Comparison of ENCODE assay signal across 9 cellular contexts in genomic region chr11:101428918-101429317, GRCh38.
DNase-seq lines count a peak whose midpoint lies in the region; ATAC-seq and TF ChIP-seq lines count a peak whose summit lies in the region.
"Had no signal": no experiment of that assay in that cellular context is flagged by ENCODE, and none has a peak within 500 bp of the region (broad histone marks: within the 10 kb centered on the region; RNA-seq: fewer than 3 reads in every experiment).

No MANE protein-coding gene starts in this region.

- H3K36me3 ChIP-seq in PC-9 (ENCODE audit: low read depth) (no peaks in the 10 kb centered on the region), tibial nerve (no peaks in the 10 kb centered on the region)
- H3K36me3 ChIP-seq: SJCRH30 had no signal

- no peak overlapping the region for H4K8ac ChIP-seq in H9 (replicated peaks; ENCODE audit: insufficient read length, low read depth, low read length)

- CTCF ChIA-PET in PC-9 (lab: Charles Lee), result no interaction called here

- no peak overlapping the region for H4K91ac ChIP-seq in H9 (ENCODE audit: insufficient read length, low read depth, low read length)

- no peak for TF ChIP-seq EP300 in tibial nerve (IDR thresholded peaks at IDR 0.05)

- H3K23ac ChIP-seq in H9 (ENCODE audit: insufficient read length, low read depth, low read length), result no peak overlapping the region

- no peak overlapping the region for H2BK12ac ChIP-seq in H9 (ENCODE audit: insufficient read length, low read depth, low read length)

- no peak overlapping the region for H3K4ac ChIP-seq in H9 (ENCODE audit: low read depth, low read length)

- no peaks in the 10 kb centered on the region for H4K20me1 ChIP-seq in H9 (ENCODE audit: control insufficient read depth, insufficient read depth, insufficient read length)
- no peaks in the 10 kb centered on the region for H4K20me1 ChIP-seq in PC-9 (ENCODE audit: insufficient read depth)

- no peaks in the 10 kb centered on the region for H3K9me2 ChIP-seq in PC-9 (ENCODE audit: insufficient read depth)

- H3K4me3 ChIP-seq in PC-9 (no peak overlapping the region), tibial nerve (no peak overlapping the region)
- H3K4me3 ChIP-seq: SJCRH30 had no signal

- H3K27ac ChIP-seq in H9 (ENCODE audit: insufficient read length, low read depth, low read length), result no peak overlapping the region
- no peak overlapping the region for H3K27ac ChIP-seq in PC-9
- H3K27ac ChIP-seq in tibial nerve, result no peak overlapping the region
- H3K27ac ChIP-seq: SJCRH30 had no signal

- H2BK5ac ChIP-seq in H9 (ENCODE audit: insufficient read length, low read length), result no peak overlapping the region

- no peak overlapping the region for H3K4me2 ChIP-seq in H9 (ENCODE audit: insufficient read depth, insufficient read length, low read length)
- no peak overlapping the region for H3K4me2 ChIP-seq in PC-9

- H2AK5ac ChIP-seq in H9 (ENCODE audit: insufficient read length, low read length), result no peak overlapping the region

- no peak overlapping the region for H3T11ph ChIP-seq in H9 (ENCODE audit: low read length)

- DNase-seq in DMS114 treated with DMSO at 0.1 percent for 48 hours (lab: John Stamatoyannopoulos, UW; ENCODE audit: unreplicated experiment) (peak; percentile 1), H9 (peak; percentile 43), PC-9 (no peak), iPS DF 4.7 (ENCODE audit: extremely low read depth, low spot score) (peak; percentile 58), ecto neural progenitor cell (ENCODE audit: low spot score) (no peak), tibial nerve (ENCODE audit: low spot score in 2 of 2) (no peak)

- H3K36me3 Mint-ChIP-seq in H9 (ENCODE audit: insufficient read depth in 1 of 3, low read depth in 3 of 3), result no peaks in the 10 kb centered on the region
- H3K36me3 Mint-ChIP-seq in stimulated activated memory B cell treated with anti-CD40 and anti-IgM and Interleukin-4, amounts not matched to agents 10 μg/mL and 1 μg/mL and 100 μg/mL, for 72 hours, result no peaks in the 10 kb centered on the region

- ATAC-seq in HG02610 (IDR thresholded peaks at IDR 0.05; ENCODE audit: unreplicated experiment), result no peak
- no peak for ATAC-seq in stimulated activated memory B cell treated with anti-CD40 and anti-IgM and Interleukin-4, amounts not matched to agents 10 μg/mL and 1 μg/mL and 100 μg/mL, for 72 hours

- H3K27ac Mint-ChIP-seq in H9, result no peak overlapping the region
- no peak overlapping the region for H3K27ac Mint-ChIP-seq in stimulated activated memory B cell treated with anti-CD40 and anti-IgM and Interleukin-4, amounts not matched to agents 10 μg/mL and 1 μg/mL and 100 μg/mL, for 72 hours

- POLR2A ChIA-PET in PC-9 (lab: Charles Lee; ENCODE audit: unreplicated experiment), result no interaction called here

- peaks cover 0 to 2% of the 10 kb centered on the region in 2 experiments; a peak in 1 of 5 replicates for H3K9me3 Mint-ChIP-seq in H9
- H3K9me3 Mint-ChIP-seq in stimulated activated memory B cell treated with anti-CD40 and anti-IgM and Interleukin-4, amounts not matched to agents 10 μg/mL and 1 μg/mL and 100 μg/mL, for 72 hours, result peaks cover 16% of the 10 kb centered on the region

- no peak overlapping the region for H2BK120ac ChIP-seq in H9 (ENCODE audit: low read depth, low read length, poor library complexity, severe bottlenecking)

- no peaks in the 10 kb centered on the region for H3K23me2 ChIP-seq in H9 (ENCODE audit: insufficient read length, low read depth, low read length, poor library complexity, severe bottlenecking)

- no peaks in the 10 kb centered on the region; the same call in 1 of the 2 replicates for H3K27me3 Mint-ChIP-seq in H9 (ENCODE audit: low read depth)
- peaks cover 36% of the 10 kb centered on the region for H3K27me3 Mint-ChIP-seq in stimulated activated memory B cell treated with anti-CD40 and anti-IgM and Interleukin-4, amounts not matched to agents 10 μg/mL and 1 μg/mL and 100 μg/mL, for 72 hours

- no TSS peak for BruUV-seq in PC-9 (replicated peaks; lab: Mats Ljungman, UMichigan)

- H3K79me2 ChIP-seq in H9 (ENCODE audit: insufficient read depth, low read length) (no peaks in the 10 kb centered on the region), PC-9 (ENCODE audit: low read depth) (no peaks in the 10 kb centered on the region)

- H3K4me3 Mint-ChIP-seq in H9, result no peak overlapping the region
- no peak overlapping the region for H3K4me3 Mint-ChIP-seq in stimulated activated memory B cell treated with anti-CD40 and anti-IgM and Interleukin-4, amounts not matched to agents 10 μg/mL and 1 μg/mL and 100 μg/mL, for 72 hours

- intact Hi-C loops in PC-9 (cut with micrococcal nuclease; ENCODE audit: unreplicated experiment), result no loop called here

- H3K79me1 ChIP-seq in H9 (ENCODE audit: insufficient read depth, low read depth, low read length, poor library complexity, severe bottlenecking), result no peaks in the 10 kb centered on the region

- H3K4me1 Mint-ChIP-seq in H9, result peaks cover 10 to 20% of the 10 kb centered on the region in 2 experiments; a peak in 3 of 4 replicates
- no peaks in the 10 kb centered on the region for H3K4me1 Mint-ChIP-seq in stimulated activated memory B cell treated with anti-CD40 and anti-IgM and Interleukin-4, amounts not matched to agents 10 μg/mL and 1 μg/mL and 100 μg/mL, for 72 hours

- peak; percentile 83 for TF ChIP-seq CTCF in H9 (conservative IDR thresholded peaks at IDR 0.05)
- peak; percentile 64 for TF ChIP-seq CTCF in PC-9 (conservative IDR thresholded peaks at IDR 0.05)
- no peak for TF ChIP-seq CTCF in tibial nerve (IDR thresholded peaks at IDR 0.05)

- H3F3A ChIP-seq in PC-9 (ENCODE audit: insufficient read depth, low read depth), result no peaks in the 10 kb centered on the region

- no peak overlapping the region for H2BK15ac ChIP-seq in H9 (ENCODE audit: low read depth, low read length)

- WGBS in H9 (ENCODE audit: extremely low coverage, insufficient read length, low lambda C conversion rate), result no CpG with 5 or more reads among the region's 1 CpG
- 93 to 100% methylated on average over 1 of the region's 1 CpG for WGBS in tibial nerve, 2 donors

- H3K9ac ChIP-seq in H9 (ENCODE audit: extremely low read depth, insufficient read length, low read length), result no peak overlapping the region

- H3K27me3 ChIP-seq in H9 (ENCODE audit: insufficient read depth, low read length) (no peaks in the 10 kb centered on the region), PC-9 (ENCODE audit: insufficient read depth, low read depth) (no peaks in the 10 kb centered on the region), tibial nerve (no peaks in the 10 kb centered on the region)
- H3K27me3 ChIP-seq: SJCRH30 had no signal

- H2AFZ ChIP-seq in H9 (ENCODE audit: low read length) (no peak overlapping the region), PC-9 (no peak overlapping the region)

- no peaks in the 10 kb centered on the region; the same call in 1 of the 2 replicates for H3K4me1 ChIP-seq in H9 (ENCODE audit: insufficient read depth, low read length)
- no peaks in the 10 kb centered on the region for H3K4me1 ChIP-seq in PC-9 (replicated peaks; ENCODE audit: insufficient read depth)
- H3K4me1 ChIP-seq in tibial nerve, result no peaks in the 10 kb centered on the region
- H3K4me1 ChIP-seq: SJCRH30 had no signal

- no peak overlapping the region for H3K14ac ChIP-seq in H9 (ENCODE audit: insufficient read depth, low read length)

- TF ChIP-seq POLR2A in tibial nerve (IDR thresholded peaks at IDR 0.05), result no peak

- no peak overlapping the region for H2BK20ac ChIP-seq in H9 (ENCODE audit: low read depth, low read length, poor library complexity, severe bottlenecking)

- H3K9me3 ChIP-seq in H9 (ENCODE audit: control insufficient read depth, low read depth, low read length) (no peaks in the 10 kb centered on the region), PC-9 (ENCODE audit: insufficient read depth, low read depth) (no peaks in the 10 kb centered on the region), tibial nerve (peaks cover 0 to 22% (median 3%) of the 10 kb centered on the region in 4 donors)
- H3K9me3 ChIP-seq: SJCRH30 had no signal

- H3K56ac ChIP-seq in H9 (ENCODE audit: insufficient read length, low read depth, low read length), result no peak overlapping the region

- no peak overlapping the region for H4K5ac ChIP-seq in H9 (ENCODE audit: insufficient read length, low read depth, low read length)

- no peak overlapping the region for H3K18ac ChIP-seq in H9 (ENCODE audit: insufficient read length, low read depth, low read length)

Comparison
In these comparisons a context has a peak if more than half of its experiments do, and no peak if none do; other contexts are left out.
1. DNase-seq: peak in DMS114 treated with DMSO at 0.1 percent for 48 hours (single experiment), H9 (single experiment) and iPS DF 4.7 (single experiment); none in PC-9 (0 of 2), ecto neural progenitor cell (single experiment) and tibial nerve (0 of 2).
2. CTCF ChIP-seq: peak in H9 (single experiment) and PC-9 (single experiment); none in tibial nerve (0 of 5).